9 cellular contexts compared by ENCODE assay signal in the genomic region with DNA sequence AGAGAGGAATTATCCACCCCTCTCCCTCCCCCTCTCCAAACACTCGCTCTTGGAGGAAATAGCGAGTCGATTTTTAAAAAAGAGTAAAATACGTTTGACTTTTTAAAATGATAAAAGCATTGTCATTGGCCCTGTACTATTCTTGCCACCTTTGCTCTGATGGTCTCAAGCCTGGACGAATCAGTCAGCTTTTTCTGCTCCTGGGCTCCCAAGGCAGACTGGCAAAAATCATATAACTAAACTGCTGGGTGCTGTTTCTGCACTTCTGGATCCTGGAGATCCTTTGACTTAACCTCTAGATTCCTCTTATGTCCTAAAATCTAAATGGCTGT. TPM values are rescaled to one million over a fixed set of nuclear protein-coding genes. Genes with fewer than 3 reads are reported as not detected.
A peak's percentile ranks its signal among the peaks of the same experiment; 100 is the strongest.
DNase-seq lines count a peak whose midpoint lies in the region; ATAC-seq, FAIRE-seq and TF ChIP-seq lines count a peak whose summit lies in the region.
"Had no signal": no experiment of that assay in that cellular context is flagged by ENCODE, and none has a peak within 500 bp of the region (broad histone marks: within the 10 kb centered on the region; RNA-seq: fewer than 3 reads in every experiment).

No MANE protein-coding gene starts in this region.

- no peak overlapping the region for H3K18ac ChIP-seq in IMR-90 (ENCODE audit: low read depth, low read length)

- TF ChIP-seq POLR2A in IMR-90 (IDR thresholded peaks at IDR 0.05; ENCODE audit: low read depth, low read length) (no peak), GM12891 (IDR thresholded peaks at IDR 0.05; ENCODE audit: low read depth, low read length) (no peak)

- no TSS peak for BruUV-seq in IMR-90 (replicated peaks; lab: Mats Ljungman, UMichigan)

- H3K4me3 ChIP-seq in IMR-90 (ENCODE audit: insufficient read depth, low read depth, low read length) (peak overlapping the region; percentile 77), brain microvascular endothelial cell (ENCODE audit: low read depth, low read length) (peak overlapping the region; percentile 12), lower lobe of right lung (peak overlapping the region; percentile 98), subcutaneous abdominal adipose tissue (ENCODE audit: low read depth in 1 of 5, low read length in 5 of 5) (peak overlapping the region in 4 of 5 donors; percentile 64 to 92 (median 84))

- H3K27me3 ChIP-seq in IMR-90 (ENCODE audit: control insufficient read depth, insufficient read depth, low read length) (0 out of 2 replicates have a peak, but pooled peaks cover 2% of the 10 kb centered on the region), brain microvascular endothelial cell (replicated peaks) (no peaks in the 10 kb centered on the region), lower lobe of right lung (ENCODE audit: low read depth) (no peaks in the 10 kb centered on the region), subcutaneous abdominal adipose tissue (ENCODE audit: control insufficient read depth in 5 of 5, insufficient read depth in 4 of 5, low read length in 5 of 5) (peaks cover 0 to 8% (median 4%) of the 10 kb centered on the region in 5 donors)

- peak overlapping the region in 1 of 2 experiments; percentile 11; a peak in 1 of 4 replicates for H4K8ac ChIP-seq in IMR-90 (ENCODE audit: low read depth in 2 of 2, low read length in 2 of 2)

- H3K27ac ChIP-seq in IMR-90 (ENCODE audit: insufficient read depth, low read length) (no peak overlapping the region), brain microvascular endothelial cell (no peak overlapping the region), lower lobe of right lung (no peak overlapping the region), subcutaneous abdominal adipose tissue (ENCODE audit: low read depth, low read length) (peak overlapping the region; percentile 67)

- in situ Hi-C loops in IMR-90 (cut with MboI; ENCODE audit: low sequenced_read_pairs) = no loop called here
- in situ Hi-C loops in brain microvascular endothelial cell (cut with HindIII; ENCODE audit: low pct_ligation_motif_present, low sequenced_read_pairs) = no loop called here

- CTCF ChIA-PET in IMR-90 (lab: Yijun Ruan, JAX) = no interaction called here

- H3K23ac ChIP-seq in IMR-90 (ENCODE audit: low read depth, low read length) = peak overlapping the region; percentile 99; the same call in 1 of the 2 replicates

- H3K14ac ChIP-seq in IMR-90 (replicated peaks; ENCODE audit: low read depth, low read length) = peak overlapping the region; percentile 22; the same call in 1 of the 2 replicates

- FAIRE-seq in GM12891 (lab: Jason Lieb, UNC) = no peak

- no peak for DNase-seq in IMR-90
- no peak for DNase-seq in brain microvascular endothelial cell
- no peak for DNase-seq in lower lobe of right lung
- DNase-seq in NCI-H345 treated with DMSO at 0.1 percent for 48 hours (lab: John Stamatoyannopoulos, UW; ENCODE audit: unreplicated experiment) = no peak
- DNase-seq in GM12891 (ENCODE audit: insufficient read length, low spot score) = no peak
- no peak for DNase-seq in NCI-H187 treated with DMSO at 0.1 percent for 48 hours (lab: John Stamatoyannopoulos, UW)
- DNase-seq: activated naive CD4-positive, alpha-beta T cell; stimulated activated CD4-positive, alpha-beta T cell treated with anti-CD3 and anti-CD28 coated beads, Interleukin-12 subunit alpha, Interleukin-12 subunit beta, amount 100 ng/mL, for 4 hours had no signal

- H2AK5ac ChIP-seq in IMR-90 (ENCODE audit: low read depth, low read length) = no peak overlapping the region; the same call in 1 of the 2 replicates

- no peak overlapping the region for H4K91ac ChIP-seq in IMR-90 (ENCODE audit: insufficient read depth, low read depth, low read length)

- H3K9ac ChIP-seq in IMR-90 (ENCODE audit: low read depth, low read length) (peak overlapping the region; percentile 92), subcutaneous abdominal adipose tissue (ENCODE audit: low read length in 5 of 5) (peak overlapping the region in 2 of 5 donors; percentile 12 to 87)

- H3K9me3 ChIP-seq in IMR-90 (ENCODE audit: control insufficient read depth, insufficient read depth, low read length) (no peaks in the 10 kb centered on the region), lower lobe of right lung (no peaks in the 10 kb centered on the region), subcutaneous abdominal adipose tissue (ENCODE audit: control insufficient read depth in 5 of 5, low read length in 5 of 5) (no peaks in the 10 kb centered on the region)

- peaks cover 29 to 53% of the 10 kb centered on the region in 2 experiments for H3K79me1 ChIP-seq in IMR-90 (ENCODE audit: low read depth in 1 of 2, low read length in 2 of 2)

- no peak overlapping the region for H2AFZ ChIP-seq in IMR-90 (replicated peaks; ENCODE audit: low read length, poor library complexity)

- ATAC-seq in IMR-90 (ENCODE audit: low read depth) (no peak), lower lobe of right lung (no peak)

- H3K36me3 ChIP-seq in IMR-90 (ENCODE audit: control insufficient read depth, insufficient read depth, low read length) (peaks cover 11% of the 10 kb centered on the region; the same call in 1 of the 2 replicates), brain microvascular endothelial cell (replicated peaks) (no peaks in the 10 kb centered on the region), lower lobe of right lung (no peaks in the 10 kb centered on the region), subcutaneous abdominal adipose tissue (ENCODE audit: control insufficient read depth in 5 of 5, insufficient read depth in 5 of 5, low read length in 5 of 5) (peaks cover 0 to 3% (median 0%) of the 10 kb centered on the region in 5 donors)

- H4K5ac ChIP-seq in IMR-90 (ENCODE audit: low read depth, low read length) = no peak overlapping the region

- no peak overlapping the region for H2AK9ac ChIP-seq in IMR-90 (replicated peaks; ENCODE audit: low read depth, low read length, poor library complexity)

- H4K20me1 ChIP-seq in IMR-90 (ENCODE audit: insufficient read depth, low read length) = peaks cover 13% of the 10 kb centered on the region; the same call in 1 of the 2 replicates

- H2BK20ac ChIP-seq in IMR-90 (ENCODE audit: low read depth, low read length) = no peak overlapping the region

- H2BK5ac ChIP-seq in IMR-90 (ENCODE audit: low read depth, low read length, poor library complexity, severe bottlenecking) = no peak overlapping the region

- POLR2A ChIA-PET in IMR-90 (lab: Charles Lee; ENCODE audit: unreplicated experiment) = interaction anchor here (0.6 kb wide), 1 partner anchor 422 kb away, joined by 3 read pairs; the partner anchor contains the start of gene KCTD7

- no peak overlapping the region for H2BK120ac ChIP-seq in IMR-90 (ENCODE audit: low read depth, low read length)

- no peak overlapping the region for H3K56ac ChIP-seq in IMR-90 (ENCODE audit: extremely low read depth, insufficient read depth, low read length)

- intact Hi-C loops in IMR-90 (cut with micrococcal nuclease) = loop anchor here (5.0 to 10.0 kb wide), 3 partner anchors 60 to 125 kb away; no protein-coding TSS in a partner anchor
- intact Hi-C loops in lower lobe of right lung (cut with DNase I) = no loop called here

- no peak for TF ChIP-seq CTCF in IMR-90 (conservative IDR thresholded peaks at IDR 0.05; ENCODE audit: low read depth, low read length)
- TF ChIP-seq CTCF in brain microvascular endothelial cell (IDR thresholded peaks at IDR 0.05; ENCODE audit: low read depth, low read length, missing control alignments) = no peak
- TF ChIP-seq CTCF in lower lobe of right lung (IDR thresholded peaks at IDR 0.05) = no peak

- H3K4me2 ChIP-seq in IMR-90 (ENCODE audit: low read depth, low read length) = peak overlapping the region; percentile 100

- WGBS in IMR-90 (ENCODE audit: extremely low coverage in 2 of 2, insufficient read length in 1 of 2), 2 experiments = 63% methylated on average over 1 of the region's 5 CpGs; no CpG with 5 or more reads in 1 of the 2 experiments

- H3K4ac ChIP-seq in IMR-90 (ENCODE audit: low read depth, low read length) = peak overlapping the region; percentile 46

- TF ChIP-seq RAD21 in IMR-90 (IDR thresholded peaks at IDR 0.05; ENCODE audit: low read length) = no peak

- dilution Hi-C loops in IMR-90 (cut with HindIII; ENCODE audit: low sequenced_read_pairs, unreplicated experiment) = no loop called here

- H3K4me1 ChIP-seq in IMR-90 (ENCODE audit: control insufficient read depth, insufficient read depth, low read length) (peaks cover 9% of the 10 kb centered on the region), lower lobe of right lung (peaks cover 28% of the 10 kb centered on the region), subcutaneous abdominal adipose tissue (ENCODE audit: control insufficient read depth in 5 of 5, insufficient read depth in 5 of 5, low read length in 5 of 5) (peaks cover 0 to 32% (median 25%) of the 10 kb centered on the region in 5 donors)

- no peak overlapping the region for H2BK15ac ChIP-seq in IMR-90 (ENCODE audit: low read depth, low read length)

- peaks cover 10% of the 10 kb centered on the region for H3K9me1 ChIP-seq in IMR-90 (ENCODE audit: insufficient read depth, low read length)

TF ChIP-seq in IMR-90, 13 proteins besides CTCF, POLR2A, EP300 and RAD21 (continues in another document):
- TF ChIP-seq RCOR1 (IDR thresholded peaks at IDR 0.05; ENCODE audit: insufficient replicate concordance, low read length) (no peak), CEBPB (IDR thresholded peaks at IDR 0.05; ENCODE audit: low read depth, low read length) (no peak)
- TF ChIP-seq, protein P1, sequence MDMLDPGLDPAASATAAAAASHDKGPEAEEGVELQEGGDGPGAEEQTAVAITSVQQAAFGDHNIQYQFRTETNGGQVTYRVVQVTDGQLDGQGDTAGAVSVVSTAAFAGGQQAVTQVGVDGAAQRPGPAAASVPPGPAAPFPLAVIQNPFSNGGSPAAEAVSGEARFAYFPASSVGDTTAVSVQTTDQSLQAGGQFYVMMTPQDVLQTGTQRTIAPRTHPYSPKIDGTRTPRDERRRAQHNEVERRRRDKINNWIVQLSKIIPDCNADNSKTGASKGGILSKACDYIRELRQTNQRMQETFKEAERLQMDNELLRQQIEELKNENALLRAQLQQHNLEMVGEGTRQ (IDR thresholded peaks at IDR 0.05; ENCODE audit: low read depth, low read length) = no peak

TF ChIP-seq in GM12891, 5 proteins besides CTCF, POLR2A, EP300 and RAD21:
- TF ChIP-seq SPI1 (IDR thresholded peaks at IDR 0.05; ENCODE audit: low read depth, low read length) (no peak), PAX5 (IDR thresholded peaks at IDR 0.05; ENCODE audit: insufficient read depth, low read length, severe bottlenecking) (no peak), POU2F2 (IDR thresholded peaks at IDR 0.05; ENCODE audit: low read depth, low read length) (no peak), TAF1 (IDR thresholded peaks at IDR 0.05; ENCODE audit: low read depth, low read length) (no peak), POLR2AphosphoS5 (IDR thresholded peaks at IDR 0.05; ENCODE audit: low read depth, low read length) (no peak)

RNA-seq across cellular contexts. Expression of gene TPST1, which starts 1.7 kb away (rescaled TPM):
- total RNA-seq in IMR-90 (2012; rRNA removed) (49.7 and 58.6 TPM in 2 replicates), lower lobe of right lung (16.7 TPM)
- polyA plus RNA-seq in IMR-90 (2012; rRNA removed) = 35.2 and 37.7 TPM in 2 replicates
- polyA plus RNA-seq in IMR-90 (2012; cell fraction: cytosol; rRNA removed) = 32.9 and 42.3 TPM in 2 replicates
- 11.1 and 42.8 TPM in 2 replicates for polyA plus RNA-seq in IMR-90 (2012; cell fraction: nucleus; rRNA removed; ENCODE audit: low replicate concordance)
- 3.5 TPM for polyA plus RNA-seq in GM12891 (2012; ENCODE audit: low read depth, missing spikeins)

Comparison
In these comparisons a context has a peak if more than half of its experiments do, and no peak if none do; other contexts are left out.
1. H3K4me3 ChIP-seq: peak in every context shown above with its lines; median percentile 98 in lower lobe of right lung; 84 in subcutaneous abdominal adipose tissue; 77 in IMR-90; 12 in brain microvascular endothelial cell.